In the genomic region with DNA sequence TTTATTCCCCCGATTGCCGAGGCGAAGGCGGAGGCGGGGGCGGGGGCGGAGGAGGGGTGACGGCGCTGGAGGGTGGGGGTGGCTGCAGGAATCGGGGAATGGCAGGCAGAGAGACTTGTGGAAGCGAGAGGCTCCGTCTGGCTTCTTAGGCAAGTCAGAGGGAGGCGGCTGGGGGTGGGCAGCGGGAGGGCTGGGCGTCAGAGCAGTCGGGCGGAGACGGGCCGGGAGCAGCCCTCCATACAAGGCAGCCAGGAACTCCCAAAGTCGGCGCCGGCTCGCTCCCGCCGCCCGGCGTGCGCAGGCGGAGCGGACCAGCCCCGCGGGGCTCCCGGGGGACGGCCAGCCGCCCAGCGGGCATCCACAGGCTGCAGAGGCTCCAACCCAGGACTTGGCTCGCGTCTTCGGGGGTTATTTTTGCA, we compare ENCODE assay signal across 9 cellular contexts. TPM values are rescaled to one million over a fixed set of nuclear protein-coding genes. Genes with fewer than 3 reads are reported as not detected.
DNase-seq lines count a peak whose midpoint lies in the region; ATAC-seq and TF ChIP-seq lines count a peak whose summit lies in the region.
"Had no signal": no experiment of that assay in that cellular context is flagged by ENCODE, and none has a peak within 500 bp of the region (broad histone marks: within the 10 kb centered on the region; RNA-seq: fewer than 3 reads in every experiment).

No MANE protein-coding gene starts in this region.

- peaks cover 5% of the 10 kb centered on the region; the same call in 1 of the 2 replicates for H3K79me2 ChIP-seq in KMS-11 (ENCODE audit: insufficient read depth, low read depth)

- H3K27me3 ChIP-seq in KMS-11 (ENCODE audit: insufficient read depth, low read depth) = no peaks in the 10 kb centered on the region; the same call in none of the 2 replicates

- H3K4me1 ChIP-seq in ES-I3 (ENCODE audit: insufficient read depth, low read length) (peaks cover 12% of the 10 kb centered on the region; the same call in 1 of the 2 replicates), KMS-11 (ENCODE audit: low read depth, poor library complexity, severe bottlenecking) (peaks cover 31% of the 10 kb centered on the region)

- peak overlapping the region; percentile 83 for H3K4me2 ChIP-seq in KMS-11

- no peaks in the 10 kb centered on the region for H3K9me3 ChIP-seq in ES-I3 (ENCODE audit: control insufficient read depth, insufficient read depth, low read length)

- H3K27ac ChIP-seq in KMS-11 = peak overlapping the region; percentile 65

- peaks cover 9% of the 10 kb centered on the region for H3K4me1 Mint-ChIP-seq in endothelial cell (ENCODE audit: unreplicated experiment)

- no peaks in the 10 kb centered on the region for H3K36me3 Mint-ChIP-seq in endothelial cell (ENCODE audit: low read depth, unreplicated experiment)

- no peak overlapping the region for H3K4me3 ChIP-seq in KMS-11 (IDR thresholded peaks at IDR 0.05; ENCODE audit: insufficient read depth, low read depth, low read length)

- TF ChIP-seq CTCF in KMS-11 (conservative IDR thresholded peaks at IDR 0.05; ENCODE audit: low read depth, low read length) (no peak), endothelial cell (IDR thresholded peaks at IDR 0.05; ENCODE audit: unreplicated experiment) (no peak)

- no peaks in the 10 kb centered on the region for H3K9me3 Mint-ChIP-seq in endothelial cell (ENCODE audit: unreplicated experiment)

- no peak overlapping the region for H3K27ac Mint-ChIP-seq in endothelial cell (ENCODE audit: unreplicated experiment)

- DNase-seq in SK-N-DZ (ENCODE audit: low spot score) = peak; percentile 90
- peak; percentile 74 for DNase-seq in endothelial cell (ENCODE audit: low spot score)
- DNase-seq in medulla oblongata (ENCODE audit: extremely low spot score) = peak; percentile 74
- peak; percentile 75 for DNase-seq in superior temporal gyrus (ENCODE audit: extremely low spot score)
- no peak for DNase-seq in GF-D8 (lab: John Stamatoyannopoulos, UW)

- H3K4me3 Mint-ChIP-seq in endothelial cell (ENCODE audit: unreplicated experiment) = peak overlapping the region; percentile 94

- no peak for ATAC-seq in GM18861 (IDR thresholded peaks at IDR 0.05; ENCODE audit: unreplicated experiment)

- no peaks in the 10 kb centered on the region for H3K36me3 ChIP-seq in ES-I3 (ENCODE audit: insufficient read depth, low read length)
- H3K36me3 ChIP-seq in KMS-11 (ENCODE audit: insufficient read depth) = no peaks in the 10 kb centered on the region

- H3K9ac ChIP-seq in ES-I3 (ENCODE audit: low read depth, low read length) (peak overlapping the region; percentile 76), KMS-11 (peak overlapping the region; percentile 80; the same call in 1 of the 2 replicates)

- peak overlapping the region; percentile 94 for H2AFZ ChIP-seq in KMS-11 (ENCODE audit: low read depth)

- no peaks in the 10 kb centered on the region for H4K20me1 ChIP-seq in KMS-11 (ENCODE audit: insufficient read depth)

- peaks cover 6% of the 10 kb centered on the region for H3K27me3 Mint-ChIP-seq in endothelial cell (ENCODE audit: unreplicated experiment)

RNA-seq across cellular contexts. Expression of a gene that starts 0.2 kb away (rescaled TPM):
- 10.1 and 12.7 TPM in 2 replicates for polyA plus RNA-seq in SK-N-DZ (2014; cell fraction: cytosol; rRNA removed)
- 27.2 and 50.0 TPM in 2 replicates for polyA plus RNA-seq in SK-N-DZ (2014; cell fraction: nucleus; rRNA removed)
- 20.7 TPM for total RNA-seq in endothelial cell (ENCODE audit: unreplicated experiment)
- total RNA-seq: T-helper 1 cell treated with Interleukin-12 subunit alpha and Interleukin-12 subunit beta and Interleukin-4 antibody, amounts not matched to agents 30 ng/mL and 1 ng/mL, for 36 hours had no signal
